Comparison of ENCODE assay signal across 28 cellular contexts in the genomic region with DNA sequence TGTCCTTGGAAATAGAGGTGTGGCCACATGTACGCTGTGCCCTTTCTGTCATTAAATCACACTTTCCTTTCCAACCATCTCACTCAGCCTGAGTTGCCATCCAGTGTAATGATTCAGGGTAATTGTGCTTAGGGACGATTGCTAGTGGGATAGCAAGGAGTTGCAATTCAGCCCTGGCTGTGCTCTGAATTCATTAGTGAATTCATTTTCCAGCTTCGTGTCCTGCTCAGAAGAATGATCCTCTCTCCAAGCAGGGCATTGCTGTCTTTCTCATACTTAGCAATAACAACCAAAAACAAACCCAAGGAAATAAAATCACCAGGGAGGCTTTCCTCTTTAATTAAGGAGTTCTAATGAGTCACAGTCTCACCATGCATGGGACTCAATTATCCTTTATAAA.
"Had no signal": no experiment of that assay in that cellular context is flagged by ENCODE, and none has a peak within 500 bp of the region (broad histone marks: within the 10 kb centered on the region; RNA-seq: fewer than 3 reads in every experiment).

No MANE protein-coding gene starts in this region.

- H3K27ac Mint-ChIP-seq: activated CD4-positive, alpha-beta T cell treated with anti-CD3 and anti-CD28 coated beads for 36 hours; activated naive CD8-positive, alpha-beta T cell; activated T-helper 2 cell treated with anti-CD3 and anti-CD28 coated beads, Interferon-gamma antibody, Interleukin-2, Interleukin-4, amounts not matched to agents 10 μg/mL and 5 μg/mL and 100 μg/mL, durations not matched to agents 14 hours and 24 hours and 36 hours; naive thymus-derived CD4-positive, alpha-beta T cell; stimulated activated effector memory CD8-positive, alpha-beta T cell treated with anti-CD3 and anti-CD28 coated beads, Interleukin-12 subunit alpha, Interleukin-12 subunit beta, amount 100 ng/mL, for 72 hours; WTC11 had no signal

- H3K4me1 ChIP-seq: adrenal gland, psoas muscle, right lobe of liver had no signal

- DNase-seq: activated CD4-positive, alpha-beta T cell treated with anti-CD3 and anti-CD28 coated beads for 36 hours; activated CD4-positive, alpha-beta T cell treated with anti-CD3 and anti-CD28 coated beads, Interleukin-2, amount 50 U/mL, for 4 hours; activated CD8-positive, alpha-beta memory T cell treated with anti-CD3 and anti-CD28 coated beads, Interleukin-2, amount 50 U/mL, for 48 hours; activated naive CD4-positive, alpha-beta T cell; activated T-cell treated with anti-CD3 and anti-CD28 coated beads, Interleukin-2, amount 50 U/mL, for 4 hours; adrenal gland; cerebellar nuclear complex; kidney; left lung; naive thymus-derived CD4-positive, alpha-beta T cell; ovary; psoas muscle; right lobe of liver; small intestine; stimulated activated CD4-positive, alpha-beta T cell treated with anti-CD3 and anti-CD28 coated beads, Interleukin-2, amount 100 ng/mL, for 24 hours; stimulated activated naive CD8-positive, alpha-beta T cell treated with anti-CD3 and anti-CD28 coated beads, Interleukin-15, amount 100 ng/mL, for 72 hours; T-helper 9 cell had no signal

- H3K4me3 ChIP-seq: adrenal gland, coronary artery, left lung, lung, ovary, psoas muscle, right lobe of liver, suprapubic skin, tibial nerve had no signal

- H3K9me3 Mint-ChIP-seq: activated T-cell treated with anti-CD3 and anti-CD28 coated beads, Interleukin-2, amount 50 U/mL, for 4 hours; activated T-helper 2 cell treated with anti-CD3 and anti-CD28 coated beads, Interferon-gamma antibody, Interleukin-2, Interleukin-4, amounts not matched to agents 10 μg/mL and 5 μg/mL and 100 μg/mL, durations not matched to agents 14 hours and 24 hours and 36 hours; naive thymus-derived CD4-positive, alpha-beta T cell; stimulated activated effector memory CD8-positive, alpha-beta T cell treated with anti-CD3 and anti-CD28 coated beads, Interleukin-12 subunit alpha, Interleukin-12 subunit beta, amount 100 ng/mL, for 72 hours; stimulated activated naive CD8-positive, alpha-beta T cell treated with anti-CD3 and anti-CD28 coated beads, Interleukin-15, amount 100 ng/mL, for 72 hours; WTC11 had no signal

- ATAC-seq: activated CD4-positive, alpha-beta T cell treated with anti-CD3 and anti-CD28 coated beads for 36 hours; activated T-cell treated with anti-CD3 and anti-CD28 coated beads, Interleukin-2, amount 50 U/mL, for 4 hours; left lung; naive thymus-derived CD4-positive, alpha-beta T cell; psoas muscle; right lobe of liver; stimulated activated effector memory CD8-positive, alpha-beta T cell treated with anti-CD3 and anti-CD28 coated beads, Interleukin-12 subunit alpha, Interleukin-12 subunit beta, amount 100 ng/mL, for 72 hours; stimulated activated naive CD8-positive, alpha-beta T cell treated with anti-CD3 and anti-CD28 coated beads, Interleukin-15, amount 100 ng/mL, for 72 hours; WTC11 had no signal

- H3K36me3 Mint-ChIP-seq: activated naive CD8-positive, alpha-beta T cell; naive thymus-derived CD4-positive, alpha-beta T cell; stimulated activated effector memory CD8-positive, alpha-beta T cell treated with anti-CD3 and anti-CD28 coated beads, Interleukin-12 subunit alpha, Interleukin-12 subunit beta, amount 100 ng/mL, for 72 hours; WTC11 had no signal

- H3K36me3 ChIP-seq: adrenal gland, left lung, neutrophil, ovary, right lobe of liver, suprapubic skin, tibial nerve had no signal

- H3K27ac ChIP-seq: adrenal gland, coronary artery, epithelial cell of prostate, left lung, neutrophil, ovary, psoas muscle, right lobe of liver, suprapubic skin, tibial nerve had no signal

- FAIRE-seq: astrocyte, kidney, small intestine had no signal

- H3K4me1 Mint-ChIP-seq: activated CD4-positive, alpha-beta T cell treated with anti-CD3 and anti-CD28 coated beads for 36 hours; stimulated activated naive CD8-positive, alpha-beta T cell treated with anti-CD3 and anti-CD28 coated beads, Interleukin-15, amount 100 ng/mL, for 72 hours; WTC11 had no signal

- H3K27me3 ChIP-seq: adrenal gland, left lung, neutrophil, ovary, right lobe of liver, suprapubic skin, tibial nerve had no signal

- H3K9me3 ChIP-seq: adrenal gland, left lung, neutrophil, ovary, psoas muscle, right lobe of liver, suprapubic skin, tibial nerve had no signal

- H3K4me3 Mint-ChIP-seq: activated CD4-positive, alpha-beta T cell treated with anti-CD3 and anti-CD28 coated beads for 36 hours; activated naive CD8-positive, alpha-beta T cell; activated T-cell treated with anti-CD3 and anti-CD28 coated beads, Interleukin-2, amount 50 U/mL, for 4 hours; naive thymus-derived CD4-positive, alpha-beta T cell; stimulated activated effector memory CD8-positive, alpha-beta T cell treated with anti-CD3 and anti-CD28 coated beads, Interleukin-12 subunit alpha, Interleukin-12 subunit beta, amount 100 ng/mL, for 72 hours; stimulated activated naive CD8-positive, alpha-beta T cell treated with anti-CD3 and anti-CD28 coated beads, Interleukin-15, amount 100 ng/mL, for 72 hours; WTC11 had no signal
